1 cellular context compared by ENCODE assay signal in genomic region chr1:94801919-94802546, GRCh38.
A peak's percentile ranks its signal among the peaks of the same experiment; 100 is the strongest.
TF ChIP-seq lines count a peak whose summit lies in the region.

No MANE protein-coding gene starts in this region.

TF ChIP-seq in HepG2, 621 proteins besides CTCF, POLR2A, EP300 and RAD21 (continued from another document and continues in another):
- TF ChIP-seq, protein P1, sequence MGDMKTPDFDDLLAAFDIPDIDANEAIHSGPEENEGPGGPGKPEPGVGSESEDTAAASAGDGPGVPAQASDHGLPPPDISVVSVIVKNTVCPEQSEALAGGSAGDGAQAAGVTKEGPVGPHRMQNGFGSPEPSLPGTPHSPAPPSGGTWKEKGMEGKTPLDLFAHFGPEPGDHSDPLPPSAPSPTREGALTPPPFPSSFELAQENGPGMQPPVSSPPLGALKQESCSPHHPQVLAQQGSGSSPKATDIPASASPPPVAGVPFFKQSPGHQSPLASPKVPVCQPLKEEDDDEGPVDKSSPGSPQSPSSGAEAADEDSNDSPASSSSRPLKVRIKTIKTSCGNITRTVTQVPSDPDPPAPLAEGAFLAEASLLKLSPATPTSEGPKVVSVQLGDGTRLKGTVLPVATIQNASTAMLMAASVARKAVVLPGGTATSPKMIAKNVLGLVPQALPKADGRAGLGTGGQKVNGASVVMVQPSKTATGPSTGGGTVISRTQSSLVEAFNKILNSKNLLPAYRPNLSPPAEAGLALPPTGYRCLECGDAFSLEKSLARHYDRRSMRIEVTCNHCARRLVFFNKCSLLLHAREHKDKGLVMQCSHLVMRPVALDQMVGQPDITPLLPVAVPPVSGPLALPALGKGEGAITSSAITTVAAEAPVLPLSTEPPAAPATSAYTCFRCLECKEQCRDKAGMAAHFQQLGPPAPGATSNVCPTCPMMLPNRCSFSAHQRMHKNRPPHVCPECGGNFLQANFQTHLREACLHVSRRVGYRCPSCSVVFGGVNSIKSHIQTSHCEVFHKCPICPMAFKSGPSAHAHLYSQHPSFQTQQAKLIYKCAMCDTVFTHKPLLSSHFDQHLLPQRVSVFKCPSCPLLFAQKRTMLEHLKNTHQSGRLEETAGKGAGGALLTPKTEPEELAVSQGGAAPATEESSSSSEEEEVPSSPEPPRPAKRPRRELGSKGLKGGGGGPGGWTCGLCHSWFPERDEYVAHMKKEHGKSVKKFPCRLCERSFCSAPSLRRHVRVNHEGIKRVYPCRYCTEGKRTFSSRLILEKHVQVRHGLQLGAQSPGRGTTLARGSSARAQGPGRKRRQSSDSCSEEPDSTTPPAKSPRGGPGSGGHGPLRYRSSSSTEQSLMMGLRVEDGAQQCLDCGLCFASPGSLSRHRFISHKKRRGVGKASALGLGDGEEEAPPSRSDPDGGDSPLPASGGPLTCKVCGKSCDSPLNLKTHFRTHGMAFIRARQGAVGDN (CRISPR knock-in tag; IDR thresholded peaks at IDR 0.05) = peak; percentile 75
- TF ChIP-seq ATAD3A (CRISPR knock-in tag; IDR thresholded peaks at IDR 0.05) (no peak), ARNT2 (CRISPR knock-in tag; IDR thresholded peaks at IDR 0.05; ENCODE audit: low read depth) (0 out of 2 replicates have a peak, but pooled peaks have one; percentile 42), ZNF180 (CRISPR knock-in tag; IDR thresholded peaks at IDR 0.05; ENCODE audit: borderline replicate concordance, low read depth) (no peak), ZBTB1 (CRISPR knock-in tag; IDR thresholded peaks at IDR 0.05; ENCODE audit: borderline replicate concordance) (no peak), ETV5 (CRISPR knock-in tag; IDR thresholded peaks at IDR 0.05; ENCODE audit: borderline replicate concordance) (no peak), HIC2 (CRISPR knock-in tag; IDR thresholded peaks at IDR 0.05; ENCODE audit: low read depth) (no peak), ZNF232 (CRISPR knock-in tag; IDR thresholded peaks at IDR 0.05; ENCODE audit: borderline replicate concordance) (no peak), ZFY (CRISPR knock-in tag; IDR thresholded peaks at IDR 0.05) (peak; percentile 25; the same call in 1 of the 2 replicates), NFIB (CRISPR knock-in tag; IDR thresholded peaks at IDR 0.05; ENCODE audit: borderline replicate concordance) (no peak), SMARCE1 (IDR thresholded peaks at IDR 0.05; ENCODE audit: borderline replicate concordance) (no peak), GPN1 (CRISPR knock-in tag; IDR thresholded peaks at IDR 0.05; ENCODE audit: borderline replicate concordance) (no peak), ZFX (CRISPR knock-in tag; IDR thresholded peaks at IDR 0.05; ENCODE audit: low read depth) (peak; percentile 37; the same call in 1 of the 2 replicates), U2AF1 (optimal IDR thresholded peaks at IDR 0.05; ENCODE audit: low read depth, low read length) (no peak), KMT2B (CRISPR knock-in tag; IDR thresholded peaks at IDR 0.05) (0 out of 2 replicates have a peak, but pooled peaks have one; percentile 31), ZNF556 (CRISPR knock-in tag; IDR thresholded peaks at IDR 0.05; ENCODE audit: borderline replicate concordance) (no peak), PRDM4 (CRISPR knock-in tag; IDR thresholded peaks at IDR 0.05; ENCODE audit: borderline replicate concordance) (no peak), ZNF616 (CRISPR knock-in tag; IDR thresholded peaks at IDR 0.05; ENCODE audit: low read depth) (no peak), MIXL1 (CRISPR knock-in tag; IDR thresholded peaks at IDR 0.05) (peak; percentile 69; the same call in 1 of the 2 replicates), ZMAT3 (CRISPR knock-in tag; conservative IDR thresholded peaks at IDR 0.05) (0 out of 2 replicates have a peak, but pooled peaks have one; percentile 38), MAFG (CRISPR knock-in tag; IDR thresholded peaks at IDR 0.05) (no peak), ZNF749 (CRISPR knock-in tag; IDR thresholded peaks at IDR 0.05; ENCODE audit: borderline replicate concordance) (no peak)
- TF ChIP-seq, protein P2, sequence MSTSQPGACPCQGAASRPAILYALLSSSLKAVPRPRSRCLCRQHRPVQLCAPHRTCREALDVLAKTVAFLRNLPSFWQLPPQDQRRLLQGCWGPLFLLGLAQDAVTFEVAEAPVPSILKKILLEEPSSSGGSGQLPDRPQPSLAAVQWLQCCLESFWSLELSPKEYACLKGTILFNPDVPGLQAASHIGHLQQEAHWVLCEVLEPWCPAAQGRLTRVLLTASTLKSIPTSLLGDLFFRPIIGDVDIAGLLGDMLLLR (CRISPR knock-in tag; IDR thresholded peaks at IDR 0.05) = no peak
- TF ChIP-seq, protein P3, sequence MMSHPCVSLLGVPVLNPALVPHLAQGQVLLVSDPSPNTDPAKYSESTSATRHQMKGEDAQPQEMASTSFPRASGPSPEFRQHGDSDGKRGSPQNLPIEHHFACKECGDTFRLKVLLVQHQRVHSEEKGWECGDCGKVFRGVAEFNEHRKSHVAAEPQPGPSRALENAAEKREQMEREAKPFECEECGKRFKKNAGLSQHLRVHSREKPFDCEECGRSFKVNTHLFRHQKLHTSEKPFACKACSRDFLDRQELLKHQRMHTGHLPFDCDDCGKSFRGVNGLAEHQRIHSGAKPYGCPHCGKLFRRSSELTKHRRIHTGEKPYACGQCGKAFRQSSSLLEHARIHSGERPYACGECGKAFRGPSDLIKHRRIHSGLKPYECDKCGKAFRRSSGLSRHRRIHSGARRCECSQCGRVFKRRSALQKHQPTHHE (CRISPR knock-in tag; IDR thresholded peaks at IDR 0.05; ENCODE audit: borderline replicate concordance) = no peak
- TF ChIP-seq, protein P4, sequence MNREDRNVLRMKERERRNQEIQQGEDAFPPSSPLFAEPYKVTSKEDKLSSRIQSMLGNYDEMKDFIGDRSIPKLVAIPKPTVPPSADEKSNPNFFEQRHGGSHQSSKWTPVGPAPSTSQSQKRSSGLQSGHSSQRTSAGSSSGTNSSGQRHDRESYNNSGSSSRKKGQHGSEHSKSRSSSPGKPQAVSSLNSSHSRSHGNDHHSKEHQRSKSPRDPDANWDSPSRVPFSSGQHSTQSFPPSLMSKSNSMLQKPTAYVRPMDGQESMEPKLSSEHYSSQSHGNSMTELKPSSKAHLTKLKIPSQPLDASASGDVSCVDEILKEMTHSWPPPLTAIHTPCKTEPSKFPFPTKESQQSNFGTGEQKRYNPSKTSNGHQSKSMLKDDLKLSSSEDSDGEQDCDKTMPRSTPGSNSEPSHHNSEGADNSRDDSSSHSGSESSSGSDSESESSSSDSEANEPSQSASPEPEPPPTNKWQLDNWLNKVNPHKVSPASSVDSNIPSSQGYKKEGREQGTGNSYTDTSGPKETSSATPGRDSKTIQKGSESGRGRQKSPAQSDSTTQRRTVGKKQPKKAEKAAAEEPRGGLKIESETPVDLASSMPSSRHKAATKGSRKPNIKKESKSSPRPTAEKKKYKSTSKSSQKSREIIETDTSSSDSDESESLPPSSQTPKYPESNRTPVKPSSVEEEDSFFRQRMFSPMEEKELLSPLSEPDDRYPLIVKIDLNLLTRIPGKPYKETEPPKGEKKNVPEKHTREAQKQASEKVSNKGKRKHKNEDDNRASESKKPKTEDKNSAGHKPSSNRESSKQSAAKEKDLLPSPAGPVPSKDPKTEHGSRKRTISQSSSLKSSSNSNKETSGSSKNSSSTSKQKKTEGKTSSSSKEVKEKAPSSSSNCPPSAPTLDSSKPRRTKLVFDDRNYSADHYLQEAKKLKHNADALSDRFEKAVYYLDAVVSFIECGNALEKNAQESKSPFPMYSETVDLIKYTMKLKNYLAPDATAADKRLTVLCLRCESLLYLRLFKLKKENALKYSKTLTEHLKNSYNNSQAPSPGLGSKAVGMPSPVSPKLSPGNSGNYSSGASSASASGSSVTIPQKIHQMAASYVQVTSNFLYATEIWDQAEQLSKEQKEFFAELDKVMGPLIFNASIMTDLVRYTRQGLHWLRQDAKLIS (CRISPR knock-in tag; IDR thresholded peaks at IDR 0.05) = no peak
- TF ChIP-seq, protein P5, sequence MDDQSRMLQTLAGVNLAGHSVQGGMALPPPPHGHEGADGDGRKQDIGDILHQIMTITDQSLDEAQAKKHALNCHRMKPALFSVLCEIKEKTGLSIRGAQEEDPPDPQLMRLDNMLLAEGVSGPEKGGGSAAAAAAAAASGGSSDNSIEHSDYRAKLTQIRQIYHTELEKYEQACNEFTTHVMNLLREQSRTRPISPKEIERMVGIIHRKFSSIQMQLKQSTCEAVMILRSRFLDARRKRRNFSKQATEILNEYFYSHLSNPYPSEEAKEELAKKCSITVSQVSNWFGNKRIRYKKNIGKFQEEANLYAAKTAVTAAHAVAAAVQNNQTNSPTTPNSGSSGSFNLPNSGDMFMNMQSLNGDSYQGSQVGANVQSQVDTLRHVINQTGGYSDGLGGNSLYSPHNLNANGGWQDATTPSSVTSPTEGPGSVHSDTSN (CRISPR knock-in tag; IDR thresholded peaks at IDR 0.05; ENCODE audit: borderline replicate concordance) = no peak
- TF ChIP-seq, protein P6, sequence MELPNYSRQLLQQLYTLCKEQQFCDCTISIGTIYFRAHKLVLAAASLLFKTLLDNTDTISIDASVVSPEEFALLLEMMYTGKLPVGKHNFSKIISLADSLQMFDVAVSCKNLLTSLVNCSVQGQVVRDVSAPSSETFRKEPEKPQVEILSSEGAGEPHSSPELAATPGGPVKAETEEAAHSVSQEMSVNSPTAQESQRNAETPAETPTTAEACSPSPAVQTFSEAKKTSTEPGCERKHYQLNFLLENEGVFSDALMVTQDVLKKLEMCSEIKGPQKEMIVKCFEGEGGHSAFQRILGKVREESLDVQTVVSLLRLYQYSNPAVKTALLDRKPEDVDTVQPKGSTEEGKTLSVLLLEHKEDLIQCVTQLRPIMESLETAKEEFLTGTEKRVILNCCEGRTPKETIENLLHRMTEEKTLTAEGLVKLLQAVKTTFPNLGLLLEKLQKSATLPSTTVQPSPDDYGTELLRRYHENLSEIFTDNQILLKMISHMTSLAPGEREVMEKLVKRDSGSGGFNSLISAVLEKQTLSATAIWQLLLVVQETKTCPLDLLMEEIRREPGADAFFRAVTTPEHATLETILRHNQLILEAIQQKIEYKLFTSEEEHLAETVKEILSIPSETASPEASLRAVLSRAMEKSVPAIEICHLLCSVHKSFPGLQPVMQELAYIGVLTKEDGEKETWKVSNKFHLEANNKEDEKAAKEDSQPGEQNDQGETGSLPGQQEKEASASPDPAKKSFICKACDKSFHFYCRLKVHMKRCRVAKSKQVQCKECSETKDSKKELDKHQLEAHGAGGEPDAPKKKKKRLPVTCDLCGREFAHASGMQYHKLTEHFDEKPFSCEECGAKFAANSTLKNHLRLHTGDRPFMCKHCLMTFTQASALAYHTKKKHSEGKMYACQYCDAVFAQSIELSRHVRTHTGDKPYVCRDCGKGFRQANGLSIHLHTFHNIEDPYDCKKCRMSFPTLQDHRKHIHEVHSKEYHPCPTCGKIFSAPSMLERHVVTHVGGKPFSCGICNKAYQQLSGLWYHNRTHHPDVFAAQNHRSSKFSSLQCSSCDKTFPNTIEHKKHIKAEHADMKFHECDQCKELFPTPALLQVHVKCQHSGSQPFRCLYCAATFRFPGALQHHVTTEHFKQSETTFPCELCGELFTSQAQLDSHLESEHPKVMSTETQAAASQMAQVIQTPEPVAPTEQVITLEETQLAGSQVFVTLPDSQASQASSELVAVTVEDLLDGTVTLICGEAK (IDR thresholded peaks at IDR 0.05) = no peak
- TF ChIP-seq, protein P6 (CRISPR knock-in tag; IDR thresholded peaks at IDR 0.05) = no peak
